In the genomic region with DNA sequence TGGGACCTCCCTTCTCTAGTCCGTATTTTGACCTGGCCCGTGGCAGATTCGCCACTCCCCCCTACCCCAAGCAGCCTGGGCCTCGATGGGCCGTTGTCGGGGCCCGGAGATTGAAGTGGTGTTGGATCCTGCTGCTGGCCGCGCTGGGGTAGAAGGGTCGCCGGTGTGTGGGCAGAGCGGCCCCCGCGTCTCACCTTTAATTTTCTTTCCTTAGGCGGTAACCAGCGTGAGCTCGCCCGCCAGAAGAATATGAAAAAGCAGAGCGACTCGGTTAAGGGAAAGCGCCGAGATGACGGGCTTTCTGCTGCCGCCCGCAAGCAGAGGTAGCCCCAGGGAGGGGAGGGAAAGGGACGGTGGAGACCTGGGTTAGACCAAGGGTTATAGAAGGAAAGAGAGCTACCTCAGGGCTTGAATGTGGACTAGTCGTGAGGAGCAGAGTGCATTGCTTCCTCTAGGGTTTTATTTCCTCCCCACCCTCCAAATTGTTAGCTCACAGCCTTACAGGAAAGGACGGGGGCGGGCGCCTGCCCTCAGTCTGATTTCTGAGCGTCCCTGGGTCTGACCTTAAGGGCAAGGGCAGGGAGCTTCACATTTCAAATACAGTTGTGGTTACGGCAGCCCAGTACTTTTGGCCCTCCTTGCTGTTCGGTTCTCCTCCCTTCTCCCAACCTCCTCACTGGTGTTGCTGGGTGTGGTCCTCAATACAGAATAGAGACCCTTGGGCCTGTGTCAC, we compare ENCODE assay signal across 1 cellular context.
TF ChIP-seq lines count a peak whose summit lies in the region.

No MANE protein-coding gene starts in this region.

TF ChIP-seq in K562, 482 proteins besides CTCF, POLR2A, EP300 and RAD21 (continued from another document):
- peak; percentile 59 for TF ChIP-seq TAF1 (IDR thresholded peaks at IDR 0.05; ENCODE audit: control insufficient read depth, extremely low read depth, insufficient read depth, low read length, severe bottlenecking)
- TF ChIP-seq HNRNPK (IDR thresholded peaks at IDR 0.05; ENCODE audit: low read depth, low read length, poor library complexity, severe bottlenecking): no peak
- TF ChIP-seq TEAD1 (CRISPR knock-in tag; IDR thresholded peaks at IDR 0.05): peak in 1 of 2 experiments; percentile 21; a peak in 1 of 4 replicates
- TF ChIP-seq SIN3A (IDR thresholded peaks at IDR 0.05; ENCODE audit: borderline replicate concordance in 2 of 2, control insufficient read depth in 1 of 2, low read depth in 2 of 2, low read length in 2 of 2): 0 out of 4 replicates have a peak, but pooled peaks of 1 of the 2 experiments have one; percentile 35
- TF ChIP-seq RBM22 (IDR thresholded peaks at IDR 0.05; ENCODE audit: low read depth, low read length, poor library complexity, severe bottlenecking): peak; percentile 61
- TF ChIP-seq MTA1 (IDR thresholded peaks at IDR 0.05; ENCODE audit: borderline replicate concordance): no peak
